ENCODE assay signal across 16 cellular contexts in genomic region chr13:20923272-20923671, GRCh38.
"Had no signal": no experiment of that assay in that cellular context is flagged by ENCODE, and none has a peak within 500 bp of the region (broad histone marks: within the 10 kb centered on the region; RNA-seq: fewer than 3 reads in every experiment).

No MANE protein-coding gene starts in this region.

- H3K4me1 Mint-ChIP-seq: activated T-helper 17 cell treated with anti-CD3 and anti-CD28 coated beads, Interleukin-2, amount 50 U/mL, for 72 hours had no signal

- H3K27me3 Mint-ChIP-seq: activated T-helper 17 cell treated with anti-CD3 and anti-CD28 coated beads, Interleukin-2, amount 50 U/mL, for 72 hours had no signal

- H3K27ac ChIP-seq: adrenal gland, coronary artery, esophagus muscularis mucosa, hepatocyte, left lung, parathyroid adenoma, skin epidermis, tibial artery had no signal

- H3K27me3 ChIP-seq: adrenal gland, esophagus muscularis mucosa, hepatocyte, left lung, tibial artery had no signal

- ATAC-seq: activated CD4-positive, CD25-positive, alpha-beta regulatory T cell treated with anti-CD3 and anti-CD28 coated beads, Interleukin-2, amount 50 U/mL, for 24 hours; activated T-helper 17 cell treated with anti-CD3 and anti-CD28 coated beads, Interleukin-2, amount 50 U/mL, for 72 hours; left lung had no signal

- H3K9me3 ChIP-seq: adrenal gland, esophagus muscularis mucosa, left lung, tibial artery had no signal

- H3K4me3 Mint-ChIP-seq: activated T-helper 17 cell treated with anti-CD3 and anti-CD28 coated beads, Interleukin-2, amount 50 U/mL, for 72 hours had no signal

- H3K4me1 ChIP-seq: adrenal gland, esophagus muscularis mucosa, left lung, parathyroid adenoma, tibial artery had no signal

- H3K4me3 ChIP-seq: adrenal gland, coronary artery, esophagus muscularis mucosa, hepatocyte, left lung, skin epidermis, tibial artery had no signal

- H3K36me3 ChIP-seq: adrenal gland, esophagus muscularis mucosa, left lung, tibial artery had no signal

- H3K9me3 Mint-ChIP-seq: activated T-helper 17 cell treated with anti-CD3 and anti-CD28 coated beads, Interleukin-2, amount 50 U/mL, for 72 hours had no signal

- H3K27ac Mint-ChIP-seq: activated T-helper 17 cell treated with anti-CD3 and anti-CD28 coated beads, Interleukin-2, amount 50 U/mL, for 72 hours had no signal

- DNase-seq: activated CD4-positive, alpha-beta T cell treated with anti-CD3 and anti-CD28 coated beads, Interleukin-2, amount 50 U/mL, for 1 hour; activated naive CD4-positive, alpha-beta T cell treated with anti-CD3 and anti-CD28 coated beads, Interleukin-2, amount 50 U/mL, for 16 hours; adrenal gland; central memory CD4-positive, alpha-beta T cell; islet precursor cell; left lung; stimulated activated CD4-positive, alpha-beta T cell treated with anti-CD3 and anti-CD28 coated beads, Interleukin-4, amount 100 ng/mL, for 24 hours; stimulated activated naive CD4-positive, alpha-beta T cell had no signal
